In the genomic region with DNA sequence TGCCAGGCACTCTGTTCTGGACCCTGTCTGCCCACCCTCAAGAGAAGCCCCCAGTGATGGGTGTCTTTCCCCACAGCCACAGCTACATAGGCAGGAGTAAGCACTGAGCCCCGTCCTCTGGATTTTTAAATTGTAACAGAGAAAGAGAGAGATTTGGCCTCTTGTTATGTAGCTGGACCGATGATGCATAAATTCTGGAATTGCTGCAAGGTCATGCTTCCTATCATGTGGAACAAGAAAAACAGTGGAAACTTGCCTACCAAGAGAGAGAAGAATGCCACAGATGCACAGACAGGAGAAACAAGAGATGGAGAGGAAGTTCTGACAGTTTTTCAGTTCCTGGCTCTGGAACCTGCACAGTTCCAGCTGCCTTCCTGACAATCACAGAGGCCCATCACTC, we compare ENCODE assay signal across 18 cellular contexts.
DNase-seq lines count a peak whose midpoint lies in the region; ATAC-seq and TF ChIP-seq lines count a peak whose summit lies in the region.
"Had no signal": no experiment of that assay in that cellular context is flagged by ENCODE, and none has a peak within 500 bp of the region (broad histone marks: within the 10 kb centered on the region; RNA-seq: fewer than 3 reads in every experiment).

No MANE protein-coding gene starts in this region.

- H3K36me3 ChIP-seq in gastroesophageal sphincter: no peaks in the 10 kb centered on the region
- H3K36me3 ChIP-seq: gastrocnemius medialis had no signal

- no peaks in the 10 kb centered on the region for H3K36me3 Mint-ChIP-seq in stimulated activated effector memory CD8-positive, alpha-beta T cell treated with anti-CD3 and anti-CD28 coated beads, Interleukin-12 subunit alpha, Interleukin-12 subunit beta, amount 100 ng/mL, for 72 hours

- no peak overlapping the region for H3K4me3 Mint-ChIP-seq in stimulated activated effector memory CD8-positive, alpha-beta T cell treated with anti-CD3 and anti-CD28 coated beads, Interleukin-12 subunit alpha, Interleukin-12 subunit beta, amount 100 ng/mL, for 72 hours
- H3K4me3 Mint-ChIP-seq: activated naive CD4-positive, alpha-beta T cell treated with anti-CD3 and anti-CD28 coated beads, Interleukin-2, amount 50 U/mL, for 24 hours; CD8-positive, alpha-beta memory T cell; dendritic cell treated with granulocyte-macrophage colony-stimulating factor and Interleukin-4, amounts not matched to agents 40 ng/mL and 50 ng/mL, for 4 days had no signal

- no peaks in the 10 kb centered on the region for H3K27me3 ChIP-seq in gastroesophageal sphincter
- H3K27me3 ChIP-seq: gastrocnemius medialis had no signal

- no peaks in the 10 kb centered on the region for H3K9me3 ChIP-seq in gastroesophageal sphincter
- H3K9me3 ChIP-seq: gastrocnemius medialis had no signal

- WGBS in gastroesophageal sphincter (ENCODE audit: low coverage in 1 of 2), 2 donors: 27 to 29% methylated on average over 1 to 2 of the region's 2 CpGs

- TF ChIP-seq CTCF in gastroesophageal sphincter (IDR thresholded peaks at IDR 0.05): no peak

- DNase-seq in DMS79 (lab: John Stamatoyannopoulos, UW) (peak; percentile 52), amniotic epithelial cell (ENCODE audit: low read depth) (peak; percentile 34), SW480 (ENCODE audit: low spot score) (no peak), SKM-1 (lab: John Stamatoyannopoulos, UW; ENCODE audit: unreplicated experiment) (no peak)
- no peak for DNase-seq in stimulated activated effector memory CD8-positive, alpha-beta T cell treated with anti-CD3 and anti-CD28 coated beads, Interleukin-12 subunit alpha, Interleukin-12 subunit beta, amount 100 ng/mL, for 72 hours (ENCODE audit: low spot score in 2 of 2)
- DNase-seq: CD8-positive, alpha-beta memory T cell; gastrocnemius medialis; H7; NCI-H2081 treated with DMSO at 0.1 percent for 48 hours; NK-92 treated with Interleukin-12 subunit alpha and Interleukin-12 subunit beta, amount 100 ng/mL, for 24 hours; stimulated activated CD4-positive, alpha-beta T cell treated with anti-CD3 and anti-CD28 coated beads, Interleukin-4, amount 100 ng/mL, for 4 hours; stimulated activated naive CD4-positive, alpha-beta T cell had no signal

- peaks cover 0 to 6% (median 0%) of the 10 kb centered on the region in 3 donors for H3K4me1 ChIP-seq in gastroesophageal sphincter
- H3K4me1 ChIP-seq: gastrocnemius medialis had no signal

- TF ChIP-seq EP300 in gastroesophageal sphincter (IDR thresholded peaks at IDR 0.05): no peak

- H3K4me1 Mint-ChIP-seq in stimulated activated effector memory CD8-positive, alpha-beta T cell treated with anti-CD3 and anti-CD28 coated beads, Interleukin-12 subunit alpha, Interleukin-12 subunit beta, amount 100 ng/mL, for 72 hours: peaks cover 21% of the 10 kb centered on the region

- no peak for TF ChIP-seq POLR2A in gastroesophageal sphincter (IDR thresholded peaks at IDR 0.05)

- peak; percentile 65 for ATAC-seq in gastroesophageal sphincter
- ATAC-seq in stimulated activated effector memory CD8-positive, alpha-beta T cell treated with anti-CD3 and anti-CD28 coated beads, Interleukin-12 subunit alpha, Interleukin-12 subunit beta, amount 100 ng/mL, for 72 hours: no peak
- ATAC-seq in HG03432 (IDR thresholded peaks at IDR 0.05; ENCODE audit: unreplicated experiment): no peak
- ATAC-seq in GM21381 (IDR thresholded peaks at IDR 0.05; ENCODE audit: unreplicated experiment): no peak

- H3K27ac Mint-ChIP-seq in stimulated activated effector memory CD8-positive, alpha-beta T cell treated with anti-CD3 and anti-CD28 coated beads, Interleukin-12 subunit alpha, Interleukin-12 subunit beta, amount 100 ng/mL, for 72 hours: peak overlapping the region; percentile 62
- H3K27ac Mint-ChIP-seq: activated naive CD4-positive, alpha-beta T cell treated with anti-CD3 and anti-CD28 coated beads, Interleukin-2, amount 50 U/mL, for 24 hours; dendritic cell treated with granulocyte-macrophage colony-stimulating factor and Interleukin-4, amounts not matched to agents 40 ng/mL and 50 ng/mL, for 4 days had no signal

- H3K9me3 Mint-ChIP-seq in stimulated activated effector memory CD8-positive, alpha-beta T cell treated with anti-CD3 and anti-CD28 coated beads, Interleukin-12 subunit alpha, Interleukin-12 subunit beta, amount 100 ng/mL, for 72 hours: peaks cover 2% of the 10 kb centered on the region
- H3K9me3 Mint-ChIP-seq: dendritic cell treated with granulocyte-macrophage colony-stimulating factor and Interleukin-4, amounts not matched to agents 40 ng/mL and 50 ng/mL, for 4 days had no signal

- H3K27ac ChIP-seq in gastroesophageal sphincter: no peak overlapping the region
- H3K27ac ChIP-seq: gastrocnemius medialis, HL-60 had no signal

- no peak overlapping the region for H3K4me3 ChIP-seq in gastroesophageal sphincter
- H3K4me3 ChIP-seq: gastrocnemius medialis had no signal

Comparison
In these comparisons a context has a peak if more than half of its experiments do, and no peak if none do; other contexts are left out.
1. DNase-seq: peak in DMS79 (single experiment) and amniotic epithelial cell (single experiment); none in stimulated activated effector memory CD8-positive, alpha-beta T cell treated with anti-CD3 and anti-CD28 coated beads, Interleukin-12 subunit alpha, Interleukin-12 subunit beta, amount 100 ng/mL, for 72 hours (0 of 2), SW480 (single experiment) and SKM-1 (single experiment).